ENCODE assay signal across 13 cellular contexts in the genomic region with DNA sequence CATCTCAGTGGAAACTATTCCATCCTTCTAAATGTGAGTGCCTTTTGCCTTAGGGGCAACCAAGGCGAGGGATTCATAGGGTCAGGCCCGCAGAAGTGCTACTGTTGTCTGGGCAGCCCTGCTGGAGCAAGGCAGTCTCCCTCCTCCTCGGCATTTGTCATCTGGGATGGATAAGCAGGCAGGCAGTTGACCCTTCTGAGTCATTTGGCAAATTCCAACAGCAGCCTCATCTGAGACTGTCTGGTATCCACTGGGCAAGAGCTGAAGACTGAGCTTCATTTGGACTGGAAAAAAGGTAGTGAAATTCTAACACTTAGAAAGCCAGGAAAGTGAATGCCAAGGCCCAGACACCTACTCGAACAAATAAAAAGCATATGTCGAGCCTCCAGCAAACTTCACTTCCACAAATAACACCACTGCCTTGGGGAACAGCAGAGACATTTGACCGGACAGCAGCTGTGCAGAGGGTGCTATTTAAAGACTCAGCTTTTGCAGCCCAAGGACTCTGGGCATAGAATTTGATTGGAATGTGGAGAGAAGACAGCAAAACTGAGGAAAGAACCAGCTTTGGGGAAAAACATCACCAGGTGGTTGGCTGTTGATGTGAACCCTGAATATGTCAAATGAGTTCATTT. TPM values are rescaled to one million over a fixed set of nuclear protein-coding genes. Genes with fewer than 3 reads are reported as not detected.
DNase-seq lines count a peak whose midpoint lies in the region; ATAC-seq and TF ChIP-seq lines count a peak whose summit lies in the region.
"Had no signal": no experiment of that assay in that cellular context is flagged by ENCODE, and none has a peak within 500 bp of the region (broad histone marks: within the 10 kb centered on the region; RNA-seq: fewer than 3 reads in every experiment).

No MANE protein-coding gene starts in this region.

- H3K27ac ChIP-seq in RWPE1 (peak overlapping the region; percentile 4; the same call in 1 of the 2 replicates), esophagus muscularis mucosa (replicated peaks in 1 of 4) (peak overlapping the region; percentile 53 to 68 (median 60))
- H3K27ac ChIP-seq in CD8-positive, alpha-beta T cell (ENCODE audit: low read depth, low read length) = no peak overlapping the region

- no peak overlapping the region for H3K27ac Mint-ChIP-seq in CD8-positive, alpha-beta T cell

- H3K4me3 Mint-ChIP-seq in CD8-positive, alpha-beta T cell = no peak overlapping the region

- no peak overlapping the region for H3K4me3 ChIP-seq in esophagus muscularis mucosa
- H3K4me3 ChIP-seq in CD8-positive, alpha-beta T cell (ENCODE audit: low read depth, low read length) = no peak overlapping the region

- peak; percentile 58 for DNase-seq in DMS 273 (lab: John Stamatoyannopoulos, UW; ENCODE audit: unreplicated experiment)
- peak; percentile 37 for DNase-seq in RWPE1 (ENCODE audit: low spot score)
- no peak for DNase-seq in esophagus muscularis mucosa (ENCODE audit: extremely low spot score)
- DNase-seq in omental fat pad (ENCODE audit: low spot score) = no peak
- DNase-seq in GOT3 (lab: John Stamatoyannopoulos, UW) = no peak
- DNase-seq in CD8-positive, alpha-beta T cell = no peak
- no peak for DNase-seq in NCI-H526 (lab: John Stamatoyannopoulos, UW)
- DNase-seq: activated effector memory CD4-positive, alpha-beta T cell treated with Interleukin-2 at 50 U/mL for 16 hours; DND-41; NCI-H1417; stimulated activated naive CD4-positive, alpha-beta T cell treated with Interleukin-2 at 50 U/mL for 16 hours; T-helper 1 cell had no signal

- TF ChIP-seq POLR2A in esophagus muscularis mucosa (IDR thresholded peaks at IDR 0.05; ENCODE audit: low read depth) = no peak

- peaks cover 11% of the 10 kb centered on the region for H3K4me1 Mint-ChIP-seq in CD8-positive, alpha-beta T cell (ENCODE audit: low read depth)

- peak; percentile 22 for ATAC-seq in omental fat pad (ENCODE audit: low FRiP score)
- no peak for ATAC-seq in HG03520 (IDR thresholded peaks at IDR 0.05; ENCODE audit: unreplicated experiment)
- no peak for ATAC-seq in CD8-positive, alpha-beta T cell

- no peaks in the 10 kb centered on the region for H3K27me3 ChIP-seq in esophagus muscularis mucosa
- H3K27me3 ChIP-seq in CD8-positive, alpha-beta T cell (ENCODE audit: insufficient read depth, low read length) = no peaks in the 10 kb centered on the region

- CTCF ChIA-PET in RWPE1 (lab: Yijun Ruan, JAX) = no interaction called here
- CTCF ChIA-PET in CD8-positive, alpha-beta T cell (lab: Charles Lee) = no interaction called here

- H3K27me3 Mint-ChIP-seq in CD8-positive, alpha-beta T cell (ENCODE audit: low read depth) = peaks cover 7% of the 10 kb centered on the region

- intact Hi-C loops in esophagus muscularis mucosa (cut with DNase I) = no loop called here
- intact Hi-C loops in CD8-positive, alpha-beta T cell (cut with DNase I, micrococcal nuclease) = no loop called here

- no peaks in the 10 kb centered on the region for H3K36me3 ChIP-seq in esophagus muscularis mucosa
- H3K36me3 ChIP-seq in CD8-positive, alpha-beta T cell (ENCODE audit: insufficient read depth, low read length) = no peaks in the 10 kb centered on the region

- no peaks in the 10 kb centered on the region for H3K9me3 ChIP-seq in esophagus muscularis mucosa
- H3K9me3 ChIP-seq in CD8-positive, alpha-beta T cell (ENCODE audit: low read length) = no peaks in the 10 kb centered on the region

- POLR2A ChIA-PET in RWPE1 (lab: Yijun Ruan, JAX; ENCODE audit: low non-redundant PET) = interaction anchor here (0.6 kb wide), 1 partner anchor 341 kb away, joined by 4 read pairs; no protein-coding TSS in a partner anchor
- POLR2A ChIA-PET in CD8-positive, alpha-beta T cell (lab: Charles Lee) = no interaction called here

- no peaks in the 10 kb centered on the region for H3K9me3 Mint-ChIP-seq in CD8-positive, alpha-beta T cell

- peaks cover 18 to 30% (median 23%) of the 10 kb centered on the region in 4 donors for H3K4me1 ChIP-seq in esophagus muscularis mucosa
- peaks cover 8% of the 10 kb centered on the region for H3K4me1 ChIP-seq in CD8-positive, alpha-beta T cell (ENCODE audit: insufficient read depth, low read length)

- 31% methylated on average over 6 of the region's 6 CpGs for WGBS in esophagus muscularis mucosa

- TF ChIP-seq EP300 in esophagus muscularis mucosa (IDR thresholded peaks at IDR 0.05) = no peak

- peaks cover 4% of the 10 kb centered on the region for H3K36me3 Mint-ChIP-seq in CD8-positive, alpha-beta T cell

- TF ChIP-seq CTCF in RWPE1 (conservative IDR thresholded peaks at IDR 0.05; ENCODE audit: low read depth) = no peak
- TF ChIP-seq CTCF in esophagus muscularis mucosa (IDR thresholded peaks at IDR 0.05) = no peak
- no peak for TF ChIP-seq CTCF in omental fat pad (IDR thresholded peaks at IDR 0.05)
- TF ChIP-seq CTCF in CD8-positive, alpha-beta T cell (IDR thresholded peaks at IDR 0.05) = no peak

RNA-seq across cellular contexts. Expression of gene ZBTB40, which starts 4.0 kb away (rescaled TPM):
- total RNA-seq in esophagus muscularis mucosa (10 to 100 TPM; 13.8 to 21.1 (median 18.4) TPM), omental fat pad (10 to 100 TPM; 13.2 to 19.9 (median 17.8) TPM)
- total RNA-seq in CD8-positive, alpha-beta T cell = 10 to 100 TPM; 20.9 to 21.3 TPM

Comparison
In these comparisons a context has a peak if more than half of its experiments do, and no peak if none do; other contexts are left out.
1. DNase-seq: peak in DMS 273 (single experiment) and RWPE1 (single experiment); none in esophagus muscularis mucosa (single experiment), omental fat pad (single experiment), GOT3 (single experiment), CD8-positive, alpha-beta T cell (0 of 7) and NCI-H526 (0 of 2).